ENCODE assay signal across 8 cellular contexts in the genomic region with DNA sequence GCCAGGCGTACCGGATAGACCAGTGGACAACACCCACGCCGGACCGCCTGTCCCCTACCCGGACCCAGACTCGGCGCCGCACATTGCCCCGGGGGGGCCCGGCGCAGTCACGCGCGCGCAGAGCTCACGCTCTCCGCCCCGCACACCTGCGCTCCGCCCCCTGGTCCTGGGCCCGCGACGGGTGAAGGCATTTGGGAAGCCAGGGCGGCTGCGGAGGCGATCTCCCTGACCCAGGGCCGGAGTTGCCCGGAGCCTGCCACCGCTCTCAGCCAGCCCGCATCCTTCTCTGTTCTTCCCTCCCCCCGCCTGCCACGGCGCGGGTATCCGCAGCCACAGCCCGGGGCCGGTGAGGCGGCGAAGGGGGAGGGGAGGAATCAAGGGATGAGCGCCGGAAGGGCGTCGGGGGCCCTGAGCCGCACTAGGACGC. TPM values are rescaled to one million over a fixed set of nuclear protein-coding genes. Genes with fewer than 3 reads are reported as not detected.
A peak's percentile ranks its signal among the peaks of the same experiment; 100 is the strongest.
DNase-seq lines count a peak whose midpoint lies in the region; ATAC-seq, FAIRE-seq and TF ChIP-seq lines count a peak whose summit lies in the region.

No MANE protein-coding gene starts in this region.

- H3K79me2 ChIP-seq in neural progenitor cell (ENCODE audit: low read depth) = peaks cover 42% of the 10 kb centered on the region

- intact Hi-C loops in CD4-positive, alpha-beta memory T cell (cut with micrococcal nuclease) = loop anchor here (5.0 to 10.0 kb wide), 2 partner anchors 45 to 1072 kb away; partner anchors contain the start of genes APBB3, ARAP3 and SLC35A4

- H3K9me3 Mint-ChIP-seq in CD4-positive, alpha-beta memory T cell = peaks cover 0 to 2% (median 0%) of the 10 kb centered on the region in 8 donors
- H3K9me3 Mint-ChIP-seq in neural progenitor cell = no peaks in the 10 kb centered on the region

- H3K36me3 ChIP-seq in CD4-positive, alpha-beta memory T cell (ENCODE audit: insufficient read depth, low read length) = peaks cover 9% of the 10 kb centered on the region
- peaks cover 19% of the 10 kb centered on the region for H3K36me3 ChIP-seq in KOPT-K1 (ENCODE audit: insufficient read depth, low read length)
- no peaks in the 10 kb centered on the region for H3K36me3 ChIP-seq in neural progenitor cell

- peak overlapping the region; percentile 96 for H3K4me2 ChIP-seq in neural progenitor cell

- TF ChIP-seq POLR2A in erythroblast (IDR thresholded peaks at IDR 0.05; ENCODE audit: low read length) = no peak

- H3K4me3 Mint-ChIP-seq in CD4-positive, alpha-beta memory T cell = peak overlapping the region; percentile 86 to 93 (median 88)
- H3K4me3 Mint-ChIP-seq in neural progenitor cell = peak overlapping the region; percentile 87

- peaks cover 49% of the 10 kb centered on the region for H3K4me1 ChIP-seq in CD4-positive, alpha-beta memory T cell (ENCODE audit: insufficient read depth, low read length)
- peaks cover 5% of the 10 kb centered on the region for H3K4me1 ChIP-seq in neural progenitor cell

- peaks cover 9% of the 10 kb centered on the region for H3F3A ChIP-seq in neural progenitor cell (ENCODE audit: low read depth)

- peak overlapping the region; percentile 87 for H3K27ac ChIP-seq in CD4-positive, alpha-beta memory T cell (ENCODE audit: low read depth, low read length)
- H3K27ac ChIP-seq in KOPT-K1 (ENCODE audit: low read depth, low read length, poor library complexity, severe bottlenecking) = peak overlapping the region; percentile 69
- H3K27ac ChIP-seq in neural progenitor cell = no peak overlapping the region

- peak; percentile 25 for ATAC-seq in GM21515 (IDR thresholded peaks at IDR 0.05; ENCODE audit: unreplicated experiment)
- ATAC-seq in GM18873 (IDR thresholded peaks at IDR 0.05; ENCODE audit: low FRiP score, unreplicated experiment) = no peak

- peak; percentile 58 to 69 (median 63) for DNase-seq in CD4-positive, alpha-beta memory T cell
- DNase-seq in activated CD8-positive, alpha-beta memory T cell treated with anti-CD3 and anti-CD28 coated beads, Interleukin-2, amount 50 U/mL, for 48 hours = peak; percentile 80
- DNase-seq in erythroblast (lab: John Stamatoyannopoulos, UW) = peak; percentile 55 to 69
- DNase-seq in neural progenitor cell (ENCODE audit: low spot score) = peak; percentile 62
- peak; percentile 16 for DNase-seq in urothelium cell line (ENCODE audit: low spot score)

- peaks cover 6 to 42% of the 10 kb centered on the region in 2 donors for H3K36me3 Mint-ChIP-seq in CD4-positive, alpha-beta memory T cell
- H3K36me3 Mint-ChIP-seq in neural progenitor cell = peaks cover 7% of the 10 kb centered on the region

- TF ChIP-seq CTCF in neural progenitor cell (IDR thresholded peaks at IDR 0.05) = no peak

- no peaks in the 10 kb centered on the region for H3K27me3 ChIP-seq in CD4-positive, alpha-beta memory T cell (ENCODE audit: insufficient read depth, low read length)
- H3K27me3 ChIP-seq in neural progenitor cell = peaks cover 16% of the 10 kb centered on the region

- POLR2A ChIA-PET in CD4-positive, alpha-beta memory T cell (lab: Charles Lee; ENCODE audit: partially characterized antibody) = interaction anchor here (0.7 to 6.2 kb wide), 26 partner anchors 11 to 1133 kb away, joined by 3 to 159 read pairs (median 6); partner anchors contain the start of genes ARHGAP26, DELE1, DIAPH1 and FCHSD1

- no peaks in the 10 kb centered on the region for H3K9me3 ChIP-seq in CD4-positive, alpha-beta memory T cell (ENCODE audit: control insufficient read depth in 1 of 2, low read length in 2 of 2)
- H3K9me3 ChIP-seq in KOPT-K1 (ENCODE audit: insufficient read depth, low read length, poor library complexity, severe bottlenecking) (no peaks in the 10 kb centered on the region), neural progenitor cell (ENCODE audit: low read depth) (no peaks in the 10 kb centered on the region)

- CTCF ChIA-PET in CD4-positive, alpha-beta memory T cell (lab: Charles Lee; ENCODE audit: partially characterized antibody) = interaction anchor here (0.9 to 28.3 kb wide), 19 partner anchors 10 to 471 kb away, joined by 3 to 712 read pairs (median 5); partner anchors contain the start of genes DIAPH1, FCHSD1 and RNF14

- no peak for FAIRE-seq in urothelium cell line (lab: Jason Lieb, UNC)

- H3K27me3 Mint-ChIP-seq in CD4-positive, alpha-beta memory T cell = no peaks in the 10 kb centered on the region
- no peaks in the 10 kb centered on the region for H3K27me3 Mint-ChIP-seq in neural progenitor cell (ENCODE audit: insufficient read depth, low read depth)

- H4K20me1 ChIP-seq in neural progenitor cell (ENCODE audit: low read depth) = peaks cover 47% of the 10 kb centered on the region

- H3K4me3 ChIP-seq in CD4-positive, alpha-beta memory T cell (ENCODE audit: low read length in 2 of 2) = peak overlapping the region; percentile 84 to 98
- peak overlapping the region; percentile 80 for H3K4me3 ChIP-seq in neural progenitor cell

- peak overlapping the region; percentile 91 for H2AFZ ChIP-seq in neural progenitor cell (replicated peaks)

- H3K9ac ChIP-seq in neural progenitor cell = no peak overlapping the region

- H3K27ac Mint-ChIP-seq in CD4-positive, alpha-beta memory T cell = peak overlapping the region; percentile 90 to 98 (median 92)
- no peak overlapping the region for H3K27ac Mint-ChIP-seq in neural progenitor cell

- peaks cover 31 to 50% (median 40%) of the 10 kb centered on the region in 4 donors for H3K4me1 Mint-ChIP-seq in CD4-positive, alpha-beta memory T cell
- H3K4me1 Mint-ChIP-seq in neural progenitor cell = peaks cover 25% of the 10 kb centered on the region

RNA-seq across cellular contexts. Expression of gene RELL2, which starts 0.5 kb away (rescaled TPM):
- 10 to 100 TPM; 20.4 to 21.3 TPM for total RNA-seq in CD4-positive, alpha-beta memory T cell
- 1 to 10 TPM; 3.0 to 5.4 TPM for polyA plus RNA-seq in CD4-positive, alpha-beta memory T cell
- total RNA-seq in neural progenitor cell (ENCODE audit: low replicate concordance) = 0.30 and 3.9 TPM in 2 replicates

RNA-seq across cellular contexts. Expression of gene HDAC3, which starts 0.6 kb away (rescaled TPM):
- total RNA-seq in CD4-positive, alpha-beta memory T cell = 10 to 100 TPM; 85.1 to 91.0 TPM
- polyA plus RNA-seq in CD4-positive, alpha-beta memory T cell = 100 to 1,000 TPM in 1 of 2 donors, 10 to 100 TPM in 1; 92.8 to 137 TPM
- total RNA-seq in neural progenitor cell (ENCODE audit: low replicate concordance) = 57.3 and 83.2 TPM in 2 replicates

RNA-seq across cellular contexts. Expression of gene FCHSD1, which starts 13.9 kb away (rescaled TPM):
- total RNA-seq in CD4-positive, alpha-beta memory T cell = 100 to 1,000 TPM; 106 to 110 TPM
- 1 to 10 TPM; 7.1 to 9.9 TPM for polyA plus RNA-seq in CD4-positive, alpha-beta memory T cell
- 8.7 and 17.6 TPM in 2 replicates for total RNA-seq in neural progenitor cell (ENCODE audit: low replicate concordance)

RNA-seq across cellular contexts. Expression of gene DIAPH1, which starts 18.5 kb away (rescaled TPM):
- 100 to 1,000 TPM; 211 TPM for total RNA-seq in CD4-positive, alpha-beta memory T cell
- polyA plus RNA-seq in CD4-positive, alpha-beta memory T cell = 100 to 1,000 TPM in 1 of 2 donors, 10 to 100 TPM in 1; 81.5 to 145 TPM
- total RNA-seq in neural progenitor cell (ENCODE audit: low replicate concordance) = 20.4 and 30.8 TPM in 2 replicates

RNA-seq across cellular contexts. Expression of gene ARAP3, which starts 44.8 kb away (rescaled TPM):
- total RNA-seq in CD4-positive, alpha-beta memory T cell = 10 to 100 TPM; 14.7 to 16.4 TPM
- polyA plus RNA-seq in CD4-positive, alpha-beta memory T cell = under 1 TPM in 1 of 2 donors, not detected in 1; 0.73 TPM
- 7.6 and 17.0 TPM in 2 replicates for total RNA-seq in neural progenitor cell (ENCODE audit: low replicate concordance)

Comparison
In these comparisons a context has a peak if more than half of its experiments do, and no peak if none do; other contexts are left out.
1. DNase-seq: peak in every context shown above with its lines; median percentile 80 in activated CD8-positive, alpha-beta memory T cell treated with anti-CD3 and anti-CD28 coated beads, Interleukin-2, amount 50 U/mL, for 48 hours; 63 in CD4-positive, alpha-beta memory T cell; 62 in erythroblast; 62 in neural progenitor cell; 16 in urothelium cell line.